ENCODE assay signal across 10 cellular contexts in the genomic region with DNA sequence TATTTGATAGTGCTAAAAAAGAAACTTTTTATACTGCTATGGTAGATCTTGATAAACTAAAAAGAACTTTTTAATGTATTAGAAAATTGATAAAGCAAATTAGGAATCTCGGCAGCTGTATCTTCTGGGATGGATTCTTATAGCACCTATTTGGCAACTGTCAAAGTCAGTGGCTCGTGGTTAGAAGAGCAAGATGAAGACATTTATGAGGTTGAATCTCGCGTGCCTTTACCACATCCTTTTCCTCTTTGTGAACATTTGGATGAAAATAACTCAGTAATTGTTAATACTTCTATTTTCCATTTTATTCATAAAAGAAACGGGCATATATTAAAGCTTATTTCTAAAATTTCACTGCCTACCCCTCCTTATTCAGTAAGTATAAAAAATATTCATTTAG.
DNase-seq lines count a peak whose midpoint lies in the region; TF ChIP-seq lines count a peak whose summit lies in the region.
"Had no signal": no experiment of that assay in that cellular context is flagged by ENCODE, and none has a peak within 500 bp of the region (broad histone marks: within the 10 kb centered on the region; RNA-seq: fewer than 3 reads in every experiment).

No MANE protein-coding gene starts in this region.

- H3K79me2 ChIP-seq in mammary epithelial cell (ENCODE audit: insufficient read depth, low read length) (no peaks in the 10 kb centered on the region), Loucy (ENCODE audit: insufficient read depth, low read length) (no peaks in the 10 kb centered on the region), smooth muscle cell (ENCODE audit: low read depth) (no peaks in the 10 kb centered on the region)

- H3K9me3 Mint-ChIP-seq in MCF 10A (ENCODE audit: unreplicated experiment) (no peaks in the 10 kb centered on the region), chondrocyte (ENCODE audit: low read depth) (no peaks in the 10 kb centered on the region), osteocyte (ENCODE audit: unreplicated experiment) (no peaks in the 10 kb centered on the region)

- H3K9me2 ChIP-seq in Loucy (replicated peaks; ENCODE audit: low read depth, low read length) = no peaks in the 10 kb centered on the region

- H3K9me3 ChIP-seq in mammary epithelial cell (replicated peaks; ENCODE audit: insufficient read depth, low read length) = no peaks in the 10 kb centered on the region
- H3K9me3 ChIP-seq in Loucy (ENCODE audit: insufficient read depth, low read depth, low read length) = no peaks in the 10 kb centered on the region
- no peaks in the 10 kb centered on the region for H3K9me3 ChIP-seq in smooth muscle cell (replicated peaks; ENCODE audit: low read depth)

- 71% methylated on average over 5 of the region's 5 CpGs for WGBS in mammary epithelial cell (ENCODE audit: low coverage, missing lambda C conversion rate)
- WGBS in smooth muscle cell (ENCODE audit: low lambda C conversion rate) = 78% methylated on average over 5 of the region's 5 CpGs

- peaks cover 7% of the 10 kb centered on the region for H3K36me3 Mint-ChIP-seq in MCF 10A (ENCODE audit: insufficient read depth, unreplicated experiment)
- H3K36me3 Mint-ChIP-seq in chondrocyte (ENCODE audit: low read depth) = peaks cover 4% of the 10 kb centered on the region
- H3K36me3 Mint-ChIP-seq in osteocyte (ENCODE audit: unreplicated experiment) = peaks cover 12% of the 10 kb centered on the region

- H4K20me1 ChIP-seq in mammary epithelial cell (ENCODE audit: insufficient read depth, low read length) = no peaks in the 10 kb centered on the region
- H4K20me1 ChIP-seq in Loucy (ENCODE audit: insufficient read depth, low read length, poor library complexity, severe bottlenecking) = peaks cover 3% of the 10 kb centered on the region
- peaks cover 13% of the 10 kb centered on the region for H4K20me1 ChIP-seq in smooth muscle cell (ENCODE audit: low read depth)

- peaks cover 14% of the 10 kb centered on the region for H3K4me1 Mint-ChIP-seq in MCF 10A (ENCODE audit: insufficient read depth, unreplicated experiment)
- peaks cover 18% of the 10 kb centered on the region for H3K4me1 Mint-ChIP-seq in chondrocyte (ENCODE audit: low read depth)
- H3K4me1 Mint-ChIP-seq in osteocyte (ENCODE audit: unreplicated experiment) = peaks cover 6% of the 10 kb centered on the region

- dilution Hi-C loops in mammary epithelial cell (cut with HindIII; ENCODE audit: low sequenced_read_pairs) = no loop called here

- BruUV-seq in mammary epithelial cell (replicated peaks; lab: Mats Ljungman, UMichigan) (no TSS peak), MCF 10A (replicated peaks; lab: Mats Ljungman, UMichigan) (no TSS peak)

- H3K27me3 Mint-ChIP-seq in MCF 10A (ENCODE audit: insufficient read depth, unreplicated experiment) (no peaks in the 10 kb centered on the region), chondrocyte (ENCODE audit: low read depth) (no peaks in the 10 kb centered on the region), osteocyte (ENCODE audit: unreplicated experiment) (no peaks in the 10 kb centered on the region)

- H3K9ac ChIP-seq in mammary epithelial cell (ENCODE audit: insufficient read depth, low read length) (no peak overlapping the region), Loucy (ENCODE audit: low read depth, low read length, poor library complexity, severe bottlenecking) (peak overlapping the region; percentile 48), smooth muscle cell (ENCODE audit: low read depth) (no peak overlapping the region)

- TF ChIP-seq CTCF in mammary epithelial cell (conservative IDR thresholded peaks at IDR 0.05 in 1 of 2, IDR thresholded peaks at IDR 0.05 in 1 of 2; ENCODE audit: extremely low read depth in 1 of 2, insufficient read depth in 1 of 2, low read depth in 1 of 2, low read length in 2 of 2) (no peak), MCF 10A (IDR thresholded peaks at IDR 0.05; ENCODE audit: unreplicated experiment) (no peak), Loucy (conservative IDR thresholded peaks at IDR 0.05; ENCODE audit: low read length) (no peak), chondrocyte (IDR thresholded peaks at IDR 0.05) (no peak), smooth muscle cell (IDR thresholded peaks at IDR 0.05; ENCODE audit: borderline replicate concordance, insufficient read depth, poor library complexity, severe bottlenecking) (no peak), osteocyte (IDR thresholded peaks at IDR 0.05) (no peak)

- intact Hi-C loops in mammary epithelial cell (cut with micrococcal nuclease) = no loop called here
- intact Hi-C loops in MCF 10A (cut with micrococcal nuclease) = no loop called here

- CTCF ChIA-PET in mammary epithelial cell (lab: Charles Lee; ENCODE audit: low non-redundant PET) = interaction anchor here (0.5 kb wide), 1 partner anchor 1429 kb away, joined by 6 read pairs; no protein-coding TSS in a partner anchor
- CTCF ChIA-PET in MCF 10A (lab: Yijun Ruan, JAX) = interaction anchor here (0.6 to 1.4 kb wide), 5 partner anchors 10 to 228 kb away, joined by 3 to 7 read pairs (median 4); a partner anchor contains a TSS

- H3K4me3 ChIP-seq in mammary epithelial cell (replicated peaks in 1 of 3; ENCODE audit: insufficient read depth in 1 of 3, low read depth in 2 of 3, low read length in 3 of 3) (no peak overlapping the region), Loucy (ENCODE audit: low read length, poor library complexity, severe bottlenecking) (peak overlapping the region; percentile 46), smooth muscle cell (peak overlapping the region; percentile 23)

- H3K27ac ChIP-seq in mammary epithelial cell (ENCODE audit: insufficient read depth, low read depth, low read length) = no peak overlapping the region
- no peak overlapping the region for H3K27ac ChIP-seq in smooth muscle cell (ENCODE audit: low read depth)

- in situ Hi-C loops in mammary epithelial cell (cut with MboI; ENCODE audit: low sequenced_read_pairs in 2 of 2) = no loop called here

- no peak overlapping the region for H3K27ac Mint-ChIP-seq in MCF 10A (ENCODE audit: low read depth, unreplicated experiment)
- peak overlapping the region; percentile 76 for H3K27ac Mint-ChIP-seq in chondrocyte (ENCODE audit: unreplicated experiment)
- H3K27ac Mint-ChIP-seq in osteocyte (ENCODE audit: unreplicated experiment) = no peak overlapping the region

- H2AFZ ChIP-seq in mammary epithelial cell (ENCODE audit: low read depth, low read length) (no peak overlapping the region), Loucy (ENCODE audit: low read length) (no peak overlapping the region), smooth muscle cell (ENCODE audit: low read depth) (no peak overlapping the region)

- H3K4me3 Mint-ChIP-seq in MCF 10A (ENCODE audit: unreplicated experiment) (no peak overlapping the region), chondrocyte (ENCODE audit: unreplicated experiment) (no peak overlapping the region), osteocyte (ENCODE audit: unreplicated experiment) (no peak overlapping the region)

- H3K36me3 ChIP-seq in mammary epithelial cell (ENCODE audit: insufficient read depth, low read length) (peaks cover 6% of the 10 kb centered on the region), Loucy (ENCODE audit: insufficient read depth, low read length) (peaks cover 13% of the 10 kb centered on the region; the same call in 1 of the 2 replicates), smooth muscle cell (ENCODE audit: low read depth) (peaks cover 10% of the 10 kb centered on the region)

- H3K4me1 ChIP-seq in mammary epithelial cell (ENCODE audit: insufficient read depth, low read length) = peaks cover 9% of the 10 kb centered on the region
- peaks cover 33% of the 10 kb centered on the region for H3K4me1 ChIP-seq in Loucy (ENCODE audit: insufficient read depth, low read length, poor library complexity, severe bottlenecking)
- H3K4me1 ChIP-seq in smooth muscle cell (ENCODE audit: low read depth) = no peaks in the 10 kb centered on the region

- DNase-seq in mammary epithelial cell (no peak), MCF 10A (ENCODE audit: unreplicated experiment) (no peak), chondrocyte (ENCODE audit: low spot score) (no peak), smooth muscle cell (lab: John Stamatoyannopoulos, UW; ENCODE audit: unreplicated experiment) (no peak), RKO (ENCODE audit: low spot score) (no peak), AG20443 (ENCODE audit: low spot score) (no peak), osteocyte (ENCODE audit: extremely low spot score, unreplicated experiment) (no peak)
- DNase-seq: cerebellar nuclear complex, NCI-H1092 treated with DMSO at 0.1 percent for 48 hours had no signal

- H3F3A ChIP-seq in Loucy (ENCODE audit: low read depth) = 0 out of 2 replicates have a peak, but pooled peaks cover 4% of the 10 kb centered on the region
- no peaks in the 10 kb centered on the region for H3F3A ChIP-seq in smooth muscle cell (ENCODE audit: low read depth)

- POLR2A ChIA-PET in MCF 10A (lab: Yijun Ruan, JAX) = interaction anchor here (0.7 to 2.6 kb wide), 5 partner anchors 10 to 118 kb away, joined by 3 to 16 read pairs (median 7); a partner anchor contains a TSS

- H3K27me3 ChIP-seq in mammary epithelial cell (ENCODE audit: insufficient read depth, low read length) (no peaks in the 10 kb centered on the region), Loucy (ENCODE audit: insufficient read depth, low read length, poor library complexity, severe bottlenecking) (no peaks in the 10 kb centered on the region), smooth muscle cell (ENCODE audit: low read depth) (no peaks in the 10 kb centered on the region)

- H3K4me2 ChIP-seq in mammary epithelial cell (ENCODE audit: insufficient read depth, low read depth, low read length) (peak overlapping the region; percentile 16), Loucy (ENCODE audit: low read depth, low read length, poor library complexity, severe bottlenecking) (peak overlapping the region; percentile 69), smooth muscle cell (no peak overlapping the region)

Comparison
In these comparisons a context has a peak if more than half of its experiments do, and no peak if none do; other contexts are left out.
1. H3K4me3 ChIP-seq: peak in Loucy (single experiment) and smooth muscle cell (single experiment); none in mammary epithelial cell (0 of 3).